ENCODE assay signal across 11 cellular contexts in the genomic region with DNA sequence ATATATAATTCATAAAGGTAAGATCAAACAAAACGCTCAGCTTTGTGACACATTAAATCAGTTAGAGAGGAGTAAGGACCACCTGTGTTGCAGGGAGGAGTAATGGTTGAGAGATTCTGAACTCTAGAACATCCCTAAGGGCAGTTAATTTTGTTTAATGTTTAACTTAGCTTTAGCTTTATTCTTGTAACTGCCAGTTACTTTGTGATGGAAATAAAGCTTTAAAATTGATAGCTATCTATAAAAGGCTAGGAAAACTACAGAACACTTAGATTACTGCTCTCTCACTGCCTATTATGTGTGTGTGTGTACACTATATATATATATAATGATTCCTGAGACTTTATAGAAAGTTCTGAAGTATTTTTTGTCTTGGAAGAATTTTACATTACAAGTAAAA. TPM values are rescaled to one million over a fixed set of nuclear protein-coding genes. Genes with fewer than 3 reads are reported as not detected.
DNase-seq lines count a peak whose midpoint lies in the region; ATAC-seq and TF ChIP-seq lines count a peak whose summit lies in the region.
"Had no signal": no experiment of that assay in that cellular context is flagged by ENCODE, and none has a peak within 500 bp of the region (broad histone marks: within the 10 kb centered on the region; RNA-seq: fewer than 3 reads in every experiment).

No MANE protein-coding gene starts in this region.

- no peak for TF ChIP-seq POLR2A in tibial nerve (IDR thresholded peaks at IDR 0.05)

- H3K79me2 ChIP-seq in OCI-LY3 (ENCODE audit: low read length) = peaks cover 4% of the 10 kb centered on the region; the same call in 1 of the 2 replicates

- no peak for DNase-seq in activated naive CD4-positive, alpha-beta T cell treated with anti-CD3 and anti-CD28 coated beads, Interleukin-2, amount 50 U/mL, for 16 hours
- DNase-seq in fibroblast of peridontal ligament (ENCODE audit: extremely low read depth) = peak; percentile 15
- DNase-seq in stimulated activated naive B cell treated with anti-CD40 and anti-IgM and Interleukin-4, amounts not matched to agents 10 μg/mL and 1 μg/mL and 100 μg/mL, for 72 hours = no peak
- no peak for DNase-seq in tibial nerve (ENCODE audit: low spot score in 2 of 2)
- DNase-seq in occipital lobe (lab: John Stamatoyannopoulos, UW) = no peak
- DNase-seq in HUDEP-2 (lab: John Stamatoyannopoulos, UW; ENCODE audit: unreplicated experiment in 76 of 76) = no peak
- DNase-seq: adrenal gland, SIG-M5 had no signal

- ATAC-seq in stimulated activated naive B cell treated with anti-CD40 and anti-IgM and Interleukin-4, amounts not matched to agents 10 μg/mL and 1 μg/mL and 100 μg/mL, for 72 hours (replicated peaks) = peak; percentile 56 to 57

- H3K4me3 ChIP-seq in OCI-LY3 (ENCODE audit: low read length) (no peak overlapping the region), tibial nerve (no peak overlapping the region)
- H3K4me3 ChIP-seq: adrenal gland, esophagus muscularis mucosa had no signal

- no peaks in the 10 kb centered on the region for H3K9me3 ChIP-seq in OCI-LY3 (ENCODE audit: insufficient read depth, low read length)
- no peaks in the 10 kb centered on the region for H3K9me3 ChIP-seq in tibial nerve
- H3K9me3 ChIP-seq: adrenal gland, esophagus muscularis mucosa had no signal

- H3K4me1 ChIP-seq in OCI-LY3 (ENCODE audit: low read length) (peaks cover 31% of the 10 kb centered on the region), tibial nerve (peaks cover 0 to 36% (median 17%) of the 10 kb centered on the region in 4 donors)

- peak overlapping the region; percentile 34 for H3K4me2 ChIP-seq in OCI-LY3 (ENCODE audit: low read length)

- TF ChIP-seq CTCF in OCI-LY3 (IDR thresholded peaks at IDR 0.05; ENCODE audit: low read depth, low read length) (no peak), tibial nerve (IDR thresholded peaks at IDR 0.05) (no peak)

- no peak overlapping the region for H3K9ac ChIP-seq in OCI-LY3 (ENCODE audit: low read length)

- H3K27ac Mint-ChIP-seq in activated naive CD4-positive, alpha-beta T cell treated with anti-CD3 and anti-CD28 coated beads, Interleukin-2, amount 50 U/mL, for 24 hours = peak overlapping the region; percentile 73
- H3K27ac Mint-ChIP-seq in stimulated activated naive B cell treated with anti-CD40 and anti-IgM and Interleukin-4, amounts not matched to agents 10 μg/mL and 1 μg/mL and 100 μg/mL, for 72 hours = no peak overlapping the region

- H3K27me3 ChIP-seq in OCI-LY3 (ENCODE audit: low read depth, low read length) = no peaks in the 10 kb centered on the region
- no peaks in the 10 kb centered on the region for H3K27me3 ChIP-seq in tibial nerve
- H3K27me3 ChIP-seq: adrenal gland, esophagus muscularis mucosa had no signal

- H3K27ac ChIP-seq in OCI-LY3 (ENCODE audit: low read length) = peak overlapping the region; percentile 15; the same call in 1 of the 2 replicates
- H3K27ac ChIP-seq in tibial nerve = peak overlapping the region in 2 of 4 donors; percentile 32 to 53
- H3K27ac ChIP-seq: adrenal gland, esophagus muscularis mucosa had no signal

- peaks cover 10% of the 10 kb centered on the region for H3K36me3 Mint-ChIP-seq in activated naive CD4-positive, alpha-beta T cell treated with anti-CD3 and anti-CD28 coated beads, Interleukin-2, amount 50 U/mL, for 24 hours
- H3K36me3 Mint-ChIP-seq in stimulated activated naive B cell treated with anti-CD40 and anti-IgM and Interleukin-4, amounts not matched to agents 10 μg/mL and 1 μg/mL and 100 μg/mL, for 72 hours = peaks cover 26 to 33% of the 10 kb centered on the region in 2 donors

- no peak overlapping the region for H2AFZ ChIP-seq in OCI-LY3 (ENCODE audit: low read depth, low read length)

- peaks cover 33% of the 10 kb centered on the region for H3K4me1 Mint-ChIP-seq in activated naive CD4-positive, alpha-beta T cell treated with anti-CD3 and anti-CD28 coated beads, Interleukin-2, amount 50 U/mL, for 24 hours
- H3K4me1 Mint-ChIP-seq in stimulated activated naive B cell treated with anti-CD40 and anti-IgM and Interleukin-4, amounts not matched to agents 10 μg/mL and 1 μg/mL and 100 μg/mL, for 72 hours = peaks cover 19 to 63% of the 10 kb centered on the region in 2 donors

- WGBS in tibial nerve, 2 donors = 45 to 50% methylated on average over 1 of the region's 1 CpG

- H3K36me3 ChIP-seq in OCI-LY3 (replicated peaks; ENCODE audit: low read depth, low read length) (peaks cover 63% of the 10 kb centered on the region), tibial nerve (peaks cover 7 to 69% (median 16%) of the 10 kb centered on the region in 3 donors)

- H3K4me3 Mint-ChIP-seq in activated naive CD4-positive, alpha-beta T cell treated with anti-CD3 and anti-CD28 coated beads, Interleukin-2, amount 50 U/mL, for 24 hours = no peak overlapping the region
- no peak overlapping the region for H3K4me3 Mint-ChIP-seq in stimulated activated naive B cell treated with anti-CD40 and anti-IgM and Interleukin-4, amounts not matched to agents 10 μg/mL and 1 μg/mL and 100 μg/mL, for 72 hours

- H3K27me3 Mint-ChIP-seq in activated naive CD4-positive, alpha-beta T cell treated with anti-CD3 and anti-CD28 coated beads, Interleukin-2, amount 50 U/mL, for 24 hours = no peaks in the 10 kb centered on the region
- no peaks in the 10 kb centered on the region for H3K27me3 Mint-ChIP-seq in stimulated activated naive B cell treated with anti-CD40 and anti-IgM and Interleukin-4, amounts not matched to agents 10 μg/mL and 1 μg/mL and 100 μg/mL, for 72 hours

- peaks cover 27% of the 10 kb centered on the region for H4K20me1 ChIP-seq in OCI-LY3 (ENCODE audit: insufficient read depth, low read length)

- no peak for TF ChIP-seq EP300 in tibial nerve (IDR thresholded peaks at IDR 0.05)

- H3K9me3 Mint-ChIP-seq in activated naive CD4-positive, alpha-beta T cell treated with anti-CD3 and anti-CD28 coated beads, Interleukin-2, amount 50 U/mL, for 24 hours = no peaks in the 10 kb centered on the region
- H3K9me3 Mint-ChIP-seq in stimulated activated naive B cell treated with anti-CD40 and anti-IgM and Interleukin-4, amounts not matched to agents 10 μg/mL and 1 μg/mL and 100 μg/mL, for 72 hours = no peaks in the 10 kb centered on the region

RNA-seq across cellular contexts. Expression of gene PTRH2, which starts 37.8 kb away (rescaled TPM):
- total RNA-seq in tibial nerve (10 to 100 TPM; 12.9 to 35.3 (median 27.4) TPM), occipital lobe (22.1 TPM)

RNA-seq across cellular contexts. Expression of gene VMP1, which starts 38.0 kb away (rescaled TPM):
- 100 to 1,000 TPM; 113 to 427 (median 203) TPM for total RNA-seq in tibial nerve
- 238 TPM for total RNA-seq in occipital lobe

RNA-seq across cellular contexts. Expression of gene CLTC, which starts 49.7 kb away (rescaled TPM):
- total RNA-seq in tibial nerve = 100 to 1,000 TPM; 188 to 245 (median 209) TPM
- 306 TPM for total RNA-seq in occipital lobe
